In the genomic region with DNA sequence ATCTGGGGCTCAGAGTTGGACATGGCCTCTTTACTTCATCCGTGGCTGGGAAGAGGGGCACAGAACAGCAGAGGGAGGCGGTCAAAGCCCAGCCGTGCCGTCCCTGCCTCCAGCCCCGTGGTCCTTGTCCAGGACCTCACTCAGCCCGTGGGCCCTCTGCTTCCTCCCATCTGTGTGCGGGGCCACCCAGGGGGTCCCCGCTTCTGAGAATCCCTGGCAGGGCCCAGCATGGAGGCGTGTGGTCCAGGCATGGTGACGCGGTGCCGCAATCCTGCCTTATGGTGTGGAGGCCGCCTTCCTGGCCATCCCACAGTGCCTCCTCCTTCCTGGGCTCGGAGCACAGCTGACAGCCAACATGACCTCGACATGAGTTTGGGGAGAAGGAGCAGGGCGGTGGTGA, we compare ENCODE assay signal across 21 cellular contexts.
DNase-seq lines count a peak whose midpoint lies in the region; ATAC-seq, FAIRE-seq and TF ChIP-seq lines count a peak whose summit lies in the region.
"Had no signal": no experiment of that assay in that cellular context is flagged by ENCODE, and none has a peak within 500 bp of the region (broad histone marks: within the 10 kb centered on the region; RNA-seq: fewer than 3 reads in every experiment).

No MANE protein-coding gene starts in this region.

- no peaks in the 10 kb centered on the region for H3K9me3 Mint-ChIP-seq in CD4-positive, CD25-positive, alpha-beta regulatory T cell
- no peaks in the 10 kb centered on the region for H3K9me3 Mint-ChIP-seq in chondrocyte (ENCODE audit: low read depth)
- peaks cover 2% of the 10 kb centered on the region for H3K9me3 Mint-ChIP-seq in activated CD4-positive, alpha-beta T cell treated with anti-CD3 and anti-CD28 coated beads for 36 hours (ENCODE audit: low read depth)

- no peaks in the 10 kb centered on the region for H3K27me3 ChIP-seq in CD4-positive, CD25-positive, alpha-beta regulatory T cell (ENCODE audit: control insufficient read depth, insufficient read depth, low read length)

- no peaks in the 10 kb centered on the region for H3K27me3 Mint-ChIP-seq in CD4-positive, CD25-positive, alpha-beta regulatory T cell
- no peaks in the 10 kb centered on the region for H3K27me3 Mint-ChIP-seq in chondrocyte (ENCODE audit: low read depth)
- H3K27me3 Mint-ChIP-seq in activated CD4-positive, alpha-beta T cell treated with anti-CD3 and anti-CD28 coated beads for 36 hours, result no peaks in the 10 kb centered on the region
- H3K27me3 Mint-ChIP-seq: B cell; CD8-positive, alpha-beta memory T cell had no signal

- peak overlapping the region in 2 of 3 donors; percentile 29 to 64 for H3K27ac Mint-ChIP-seq in CD4-positive, CD25-positive, alpha-beta regulatory T cell
- H3K27ac Mint-ChIP-seq in chondrocyte (ENCODE audit: unreplicated experiment), result peak overlapping the region; percentile 45
- no peak overlapping the region for H3K27ac Mint-ChIP-seq in activated CD4-positive, alpha-beta T cell treated with anti-CD3 and anti-CD28 coated beads for 36 hours
- H3K27ac Mint-ChIP-seq: H9 had no signal

- H3K4me1 Mint-ChIP-seq in CD4-positive, CD25-positive, alpha-beta regulatory T cell, result peaks cover 10 to 29% (median 21%) of the 10 kb centered on the region in 4 donors
- H3K4me1 Mint-ChIP-seq in chondrocyte (ENCODE audit: low read depth), result peaks cover 67% of the 10 kb centered on the region
- peaks cover 11% of the 10 kb centered on the region for H3K4me1 Mint-ChIP-seq in activated CD4-positive, alpha-beta T cell treated with anti-CD3 and anti-CD28 coated beads for 36 hours

- H3K4me1 ChIP-seq in CD4-positive, CD25-positive, alpha-beta regulatory T cell (ENCODE audit: control insufficient read depth, insufficient read depth, low read length, poor library complexity, severe bottlenecking), result peaks cover 15% of the 10 kb centered on the region

- H3K36me3 Mint-ChIP-seq in CD4-positive, CD25-positive, alpha-beta regulatory T cell, result peaks cover 24% of the 10 kb centered on the region
- H3K36me3 Mint-ChIP-seq in chondrocyte (ENCODE audit: low read depth), result peaks cover 13% of the 10 kb centered on the region
- peaks cover 26% of the 10 kb centered on the region for H3K36me3 Mint-ChIP-seq in activated CD4-positive, alpha-beta T cell treated with anti-CD3 and anti-CD28 coated beads for 36 hours (ENCODE audit: low read depth)

- no peak overlapping the region for H3K27ac ChIP-seq in CD4-positive, CD25-positive, alpha-beta regulatory T cell (ENCODE audit: insufficient read depth, low read length, poor library complexity, severe bottlenecking)
- H3K27ac ChIP-seq: GM23248 had no signal

- CTCF ChIA-PET in activated CD4-positive, alpha-beta T cell treated with anti-CD3 and anti-CD28 coated beads for 36 hours (lab: Charles Lee), result interaction anchor here (0.9 kb wide), 1 partner anchor 14 kb away, joined by 5 read pairs; no protein-coding TSS in a partner anchor

- FAIRE-seq in RCC 7860 (lab: Jason Lieb, UNC), result no peak
- FAIRE-seq: A204.1, D721Med, GM12878, GM19239 had no signal

- TF ChIP-seq CTCF in chondrocyte (IDR thresholded peaks at IDR 0.05) (no peak), foreskin fibroblast (IDR thresholded peaks at IDR 0.05; ENCODE audit: low read depth, low read length) (no peak)

- no peak for DNase-seq in CD4-positive, CD25-positive, alpha-beta regulatory T cell
- DNase-seq in chondrocyte (ENCODE audit: low spot score), result no peak
- peak; percentile 59 for DNase-seq in mesenteric fat pad (ENCODE audit: low spot score)
- DNase-seq in activated effector memory CD4-positive, alpha-beta T cell treated with anti-CD3 and anti-CD28 coated beads, Interleukin-2, amount 50 U/mL, for 16 hours, result no peak
- no peak for DNase-seq in activated CD4-positive, alpha-beta T cell treated with anti-CD3 and anti-CD28 coated beads for 36 hours
- DNase-seq in foreskin fibroblast, result no peak
- no peak for DNase-seq in RCC 7860 (ENCODE audit: low spot score)
- DNase-seq: C1 segment of cervical spinal cord; CD8-positive, alpha-beta memory T cell; DMS 273 treated with DMSO at 0.1 percent for 48 hours; DMS79; EL; GDM1; GM23248; H9 had no signal

- peaks cover 59% of the 10 kb centered on the region for H3K36me3 ChIP-seq in CD4-positive, CD25-positive, alpha-beta regulatory T cell (ENCODE audit: control insufficient read depth, insufficient read depth, low read length)

- no peak overlapping the region for H3K4me3 Mint-ChIP-seq in CD4-positive, CD25-positive, alpha-beta regulatory T cell
- H3K4me3 Mint-ChIP-seq in chondrocyte (ENCODE audit: unreplicated experiment), result no peak overlapping the region
- no peak overlapping the region for H3K4me3 Mint-ChIP-seq in activated CD4-positive, alpha-beta T cell treated with anti-CD3 and anti-CD28 coated beads for 36 hours
- H3K4me3 Mint-ChIP-seq: B cell; CD8-positive, alpha-beta memory T cell; H9 had no signal

- POLR2A ChIA-PET in activated CD4-positive, alpha-beta T cell treated with anti-CD3 and anti-CD28 coated beads for 36 hours (lab: Charles Lee), result no interaction called here

- no peaks in the 10 kb centered on the region for H3K9me3 ChIP-seq in CD4-positive, CD25-positive, alpha-beta regulatory T cell (ENCODE audit: control insufficient read depth in 2 of 2, low read length in 2 of 2)

- intact Hi-C loops in activated CD4-positive, alpha-beta T cell treated with anti-CD3 and anti-CD28 coated beads for 36 hours (cut with DNase I, micrococcal nuclease), result no loop called here

- no peak for ATAC-seq in CD4-positive, CD25-positive, alpha-beta regulatory T cell (ENCODE audit: low read depth in 2 of 2)
- ATAC-seq in activated CD4-positive, alpha-beta T cell treated with anti-CD3 and anti-CD28 coated beads for 36 hours, result no peak
- ATAC-seq: GM12878, HCT116 had no signal

- no peak overlapping the region for H3K4me3 ChIP-seq in CD4-positive, CD25-positive, alpha-beta regulatory T cell (ENCODE audit: low read depth, low read length)
- no peak overlapping the region for H3K4me3 ChIP-seq in foreskin fibroblast (ENCODE audit: low read depth in 1 of 2, low read length in 2 of 2)
- H3K4me3 ChIP-seq: GM12878, GM23248 had no signal
